ENCODE assay signal across 12 cellular contexts in genomic region chr13:37068962-37069361, GRCh38. TPM values are rescaled to one million over a fixed set of nuclear protein-coding genes. Genes with fewer than 3 reads are reported as not detected.
DNase-seq lines count a peak whose midpoint lies in the region; FAIRE-seq and TF ChIP-seq lines count a peak whose summit lies in the region.
"Had no signal": no experiment of that assay in that cellular context is flagged by ENCODE, and none has a peak within 500 bp of the region (broad histone marks: within the 10 kb centered on the region; RNA-seq: fewer than 3 reads in every experiment).

No MANE protein-coding gene starts in this region.

- no peaks in the 10 kb centered on the region for H3K36me3 ChIP-seq in OCI-LY1 (ENCODE audit: insufficient read depth, low read length)
- H3K36me3 ChIP-seq in endothelial cell of umbilical vein (ENCODE audit: control insufficient read depth in 2 of 2, extremely low read depth in 1 of 2, insufficient read depth in 2 of 2, low read length in 2 of 2): no peaks in the 10 kb centered on the region
- no peaks in the 10 kb centered on the region for H3K36me3 ChIP-seq in smooth muscle cell (ENCODE audit: low read depth)

- DNase-seq in NCI-H510A treated with DMSO at 0.1 percent for 48 hours (lab: John Stamatoyannopoulos, UW): peak; percentile 2
- DNase-seq in NCI-H510A (lab: John Stamatoyannopoulos, UW): no peak
- peak; percentile 15 for DNase-seq in endothelial cell of umbilical vein (ENCODE audit: low read depth, low spot score)
- no peak for DNase-seq in smooth muscle cell (lab: John Stamatoyannopoulos, UW; ENCODE audit: unreplicated experiment)
- DNase-seq in activated T-cell treated with anti-CD3 and anti-CD28 coated beads, Interleukin-2, amount 50 U/mL, for 24 hours: no peak
- DNase-seq in NCI-H187 treated with DMSO at 0.1 percent for 48 hours (lab: John Stamatoyannopoulos, UW): no peak
- DNase-seq in effector CD4-positive, alpha-beta T cell: no peak
- DNase-seq: activated CD4-positive, alpha-beta T cell treated with anti-CD3 and anti-CD28 coated beads for 4 hours; activated naive CD8-positive, alpha-beta T cell treated with anti-CD3 and anti-CD28 coated beads, Interleukin-2, amount 50 U/mL, for 24 hours; NK-92 treated with Interleukin-12 subunit alpha and Interleukin-12 subunit beta, amount 100 ng/mL, for 24 hours; testis had no signal

- no peaks in the 10 kb centered on the region for H3K9me1 ChIP-seq in endothelial cell of umbilical vein (replicated peaks; ENCODE audit: control insufficient read depth, extremely low read depth, insufficient read depth, low read length)

- no peak overlapping the region for H3K9ac ChIP-seq in OCI-LY1 (ENCODE audit: low read length)
- H3K9ac ChIP-seq in endothelial cell of umbilical vein (replicated peaks; ENCODE audit: extremely low read depth, insufficient read depth, low read length): no peak overlapping the region
- H3K9ac ChIP-seq in smooth muscle cell (ENCODE audit: low read depth): no peak overlapping the region

- H3K36me3 Mint-ChIP-seq in activated T-cell treated with anti-CD3 and anti-CD28 coated beads, Interleukin-2, amount 50 U/mL, for 24 hours (ENCODE audit: low read depth): no peaks in the 10 kb centered on the region

- CTCF ChIA-PET in endothelial cell of umbilical vein (lab: Charles Lee): interaction anchor here (1.0 to 4.2 kb wide), 10 partner anchors 12 to 1090 kb away, joined by 3 to 31 read pairs (median 4); partner anchors contain the start of gene ALG5

- no peak for TF ChIP-seq POLR2A in endothelial cell of umbilical vein (IDR thresholded peaks at IDR 0.05; ENCODE audit: low read depth, low read length)

- H3K27ac Mint-ChIP-seq in activated T-cell treated with anti-CD3 and anti-CD28 coated beads, Interleukin-2, amount 50 U/mL, for 24 hours: no peak overlapping the region
- H3K27ac Mint-ChIP-seq: activated naive CD8-positive, alpha-beta T cell treated with anti-CD3 and anti-CD28 coated beads, Interleukin-2, amount 50 U/mL, for 24 hours had no signal

- H3K4me3 Mint-ChIP-seq in activated T-cell treated with anti-CD3 and anti-CD28 coated beads, Interleukin-2, amount 50 U/mL, for 24 hours: no peak overlapping the region
- H3K4me3 Mint-ChIP-seq: activated naive CD8-positive, alpha-beta T cell treated with anti-CD3 and anti-CD28 coated beads, Interleukin-2, amount 50 U/mL, for 24 hours had no signal

- H3K4me1 ChIP-seq in OCI-LY1 (ENCODE audit: insufficient read depth, low read length, severe bottlenecking) (no peaks in the 10 kb centered on the region), endothelial cell of umbilical vein (ENCODE audit: control insufficient read depth, extremely low read depth, insufficient read depth, low read length) (no peaks in the 10 kb centered on the region), smooth muscle cell (ENCODE audit: low read depth) (no peaks in the 10 kb centered on the region)
- H3K4me1 ChIP-seq: testis had no signal

- intact Hi-C loops in endothelial cell of umbilical vein (cut with micrococcal nuclease): loop anchor here (1.0 kb wide), 1 partner anchor 649 kb away; no protein-coding TSS in a partner anchor

- H3K27ac ChIP-seq in OCI-LY1 (ENCODE audit: low read depth, low read length, poor library complexity, severe bottlenecking) (no peak overlapping the region), endothelial cell of umbilical vein (ENCODE audit: insufficient read depth, low read depth, low read length) (no peak overlapping the region), smooth muscle cell (ENCODE audit: low read depth) (no peak overlapping the region)
- H3K27ac ChIP-seq: testis had no signal

- H2AFZ ChIP-seq in OCI-LY1 (ENCODE audit: low read length): no peak overlapping the region
- no peak overlapping the region for H2AFZ ChIP-seq in endothelial cell of umbilical vein (ENCODE audit: low read depth, low read length)
- H2AFZ ChIP-seq in smooth muscle cell (ENCODE audit: low read depth): no peak overlapping the region

- peaks cover 5% of the 10 kb centered on the region for H3K27me3 Mint-ChIP-seq in activated T-cell treated with anti-CD3 and anti-CD28 coated beads, Interleukin-2, amount 50 U/mL, for 24 hours
- H3K27me3 Mint-ChIP-seq: activated naive CD8-positive, alpha-beta T cell treated with anti-CD3 and anti-CD28 coated beads, Interleukin-2, amount 50 U/mL, for 24 hours had no signal

- H3K27me3 ChIP-seq in OCI-LY1 (ENCODE audit: insufficient read depth, low read length) (no peaks in the 10 kb centered on the region), endothelial cell of umbilical vein (ENCODE audit: control insufficient read depth in 2 of 2, insufficient read depth in 2 of 2, low read length in 2 of 2) (no peaks in the 10 kb centered on the region), smooth muscle cell (ENCODE audit: low read depth) (no peaks in the 10 kb centered on the region)
- H3K27me3 ChIP-seq: testis had no signal

- H3K9me2 ChIP-seq in OCI-LY1 (ENCODE audit: low read depth, low read length): no peaks in the 10 kb centered on the region

- dilution Hi-C loops in endothelial cell of umbilical vein (cut with MboI; ENCODE audit: extremely low pct_ligation_motif_present, low sequenced_read_pairs): no loop called here

- POLR2A ChIA-PET in endothelial cell of umbilical vein (lab: Charles Lee): no interaction called here

- TF ChIP-seq CTCF in OCI-LY1 (IDR thresholded peaks at IDR 0.05; ENCODE audit: low read length) (peak; percentile 24; the same call in 1 of the 2 replicates), endothelial cell of umbilical vein (IDR thresholded peaks at IDR 0.05; ENCODE audit: extremely low read depth in 1 of 2, insufficient read depth in 1 of 2, low read depth in 1 of 2, low read length in 2 of 2) (peak; percentile 15 to 25), smooth muscle cell (IDR thresholded peaks at IDR 0.05; ENCODE audit: borderline replicate concordance, insufficient read depth, poor library complexity, severe bottlenecking) (peak; percentile 42)

- H3K4me2 ChIP-seq in OCI-LY1 (ENCODE audit: low read length) (no peak overlapping the region), endothelial cell of umbilical vein (ENCODE audit: insufficient read depth, low read length) (no peak overlapping the region), smooth muscle cell (no peak overlapping the region)

- no peaks in the 10 kb centered on the region for H3K9me3 ChIP-seq in OCI-LY1 (ENCODE audit: low read length)
- H3K9me3 ChIP-seq in endothelial cell of umbilical vein (replicated peaks; ENCODE audit: control insufficient read depth, insufficient read depth, low read length): no peaks in the 10 kb centered on the region
- no peaks in the 10 kb centered on the region for H3K9me3 ChIP-seq in smooth muscle cell (replicated peaks; ENCODE audit: low read depth)
- H3K9me3 ChIP-seq: testis had no signal

- H3K4me3 ChIP-seq in OCI-LY1 (ENCODE audit: low read depth, low read length, poor library complexity, severe bottlenecking) (no peak overlapping the region), endothelial cell of umbilical vein (replicated peaks in 1 of 3; ENCODE audit: insufficient read depth in 1 of 3, low read depth in 1 of 3, low read length in 3 of 3) (no peak overlapping the region), smooth muscle cell (no peak overlapping the region)

- H3F3A ChIP-seq in OCI-LY1 (ENCODE audit: insufficient read depth, low read length) (no peaks in the 10 kb centered on the region), smooth muscle cell (ENCODE audit: low read depth) (no peaks in the 10 kb centered on the region)

- H3K9me3 Mint-ChIP-seq in activated T-cell treated with anti-CD3 and anti-CD28 coated beads, Interleukin-2, amount 50 U/mL, for 24 hours: no peaks in the 10 kb centered on the region
- H3K9me3 Mint-ChIP-seq: activated naive CD8-positive, alpha-beta T cell treated with anti-CD3 and anti-CD28 coated beads, Interleukin-2, amount 50 U/mL, for 24 hours had no signal

- H3K79me2 ChIP-seq in OCI-LY1 (ENCODE audit: insufficient read depth, low read length) (no peaks in the 10 kb centered on the region), endothelial cell of umbilical vein (ENCODE audit: control insufficient read depth, insufficient read depth, low read length) (no peaks in the 10 kb centered on the region), smooth muscle cell (ENCODE audit: low read depth) (no peaks in the 10 kb centered on the region)

- peak; percentile 24 for FAIRE-seq in endothelial cell of umbilical vein (lab: Jason Lieb, UNC)

- no TSS peak for BruUV-seq in endothelial cell of umbilical vein (replicated peaks; lab: Mats Ljungman, UMichigan)

- H4K20me1 ChIP-seq in OCI-LY1 (ENCODE audit: insufficient read depth, low read length) (no peaks in the 10 kb centered on the region), endothelial cell of umbilical vein (replicated peaks; ENCODE audit: control insufficient read depth, extremely low read depth, insufficient read depth, low read length) (no peaks in the 10 kb centered on the region), smooth muscle cell (ENCODE audit: low read depth) (no peaks in the 10 kb centered on the region)

- no peaks in the 10 kb centered on the region for H3K4me1 Mint-ChIP-seq in activated T-cell treated with anti-CD3 and anti-CD28 coated beads, Interleukin-2, amount 50 U/mL, for 24 hours (ENCODE audit: low read depth)
- H3K4me1 Mint-ChIP-seq: activated naive CD8-positive, alpha-beta T cell treated with anti-CD3 and anti-CD28 coated beads, Interleukin-2, amount 50 U/mL, for 24 hours had no signal

TF ChIP-seq in endothelial cell of umbilical vein, 7 proteins besides CTCF, POLR2A, EP300 and RAD21:
- no peak for TF ChIP-seq GATA2 (IDR thresholded peaks at IDR 0.05; ENCODE audit: insufficient read depth, insufficient read length, low read depth, low read length)
TF ChIP-seq in endothelial cell of umbilical vein: peak in this region for 0.

RNA-seq across cellular contexts. Expression of gene SUPT20H, which starts 9.5 kb away (rescaled TPM):
- total RNA-seq in endothelial cell of umbilical vein: 65.9 and 70.7 TPM in 2 replicates
- polyA plus RNA-seq in endothelial cell of umbilical vein: 47.2 and 48.3 TPM in 2 replicates
- 47.4 and 50.8 TPM in 2 replicates for polyA plus RNA-seq in endothelial cell of umbilical vein (2011; cell fraction: cytosol; rRNA removed)
- polyA plus RNA-seq in endothelial cell of umbilical vein (2011; cell fraction: nucleus; rRNA removed): 124 and 130 TPM in 2 replicates
- 54.3 and 71.2 TPM in 2 replicates for polyA plus RNA-seq in endothelial cell of umbilical vein (2012)
- 66.0 and 71.0 TPM in 2 replicates for polyA minus RNA-seq in endothelial cell of umbilical vein
- 7.6 TPM for polyA minus RNA-seq in endothelial cell of umbilical vein (2011; cell fraction: cytosol; rRNA and poly(A)+ RNA removed)
- polyA minus RNA-seq in endothelial cell of umbilical vein (2011; cell fraction: nucleus; rRNA and poly(A)+ RNA removed): 110 and 167 TPM in 2 replicates
- 86.4 and 116 TPM in 2 replicates for total RNA-seq in smooth muscle cell
- polyA plus RNA-seq in smooth muscle cell: 46.9 and 61.8 TPM in 2 replicates

RNA-seq across cellular contexts. Expression of gene CSNK1A1L, which starts 36.5 kb away (rescaled TPM):
- total RNA-seq in endothelial cell of umbilical vein (not detected in 2 replicates), smooth muscle cell (not detected in 2 replicates)
- polyA plus RNA-seq in endothelial cell of umbilical vein (not detected in 2 replicates), smooth muscle cell (not detected in 2 replicates)
- not detected in 2 replicates for polyA plus RNA-seq in endothelial cell of umbilical vein (2011; cell fraction: cytosol; rRNA removed)
- not detected in 2 replicates for polyA plus RNA-seq in endothelial cell of umbilical vein (2011; cell fraction: nucleus; rRNA removed)
- polyA plus RNA-seq in endothelial cell of umbilical vein (2012): not detected in 2 replicates
- polyA minus RNA-seq in endothelial cell of umbilical vein: not detected in 2 replicates
- not detected for polyA minus RNA-seq in endothelial cell of umbilical vein (2011; cell fraction: cytosol; rRNA and poly(A)+ RNA removed)
- not detected in 2 replicates for polyA minus RNA-seq in endothelial cell of umbilical vein (2011; cell fraction: nucleus; rRNA and poly(A)+ RNA removed)

Comparison
In these comparisons a context has a peak if more than half of its experiments do, and no peak if none do; other contexts are left out.
1. DNase-seq: peak in NCI-H510A treated with DMSO at 0.1 percent for 48 hours (single experiment) and endothelial cell of umbilical vein (single experiment); none in NCI-H510A (single experiment), smooth muscle cell (single experiment), activated T-cell treated with anti-CD3 and anti-CD28 coated beads, Interleukin-2, amount 50 U/mL, for 24 hours (single experiment), NCI-H187 treated with DMSO at 0.1 percent for 48 hours (single experiment) and effector CD4-positive, alpha-beta T cell (single experiment).
2. Peak in every context shown above with its lines, with median percentiles within 50 percentile points of each other: CTCF ChIP-seq.